15 cellular contexts compared by ENCODE assay signal in genomic region chr22:22746963-22747933, GRCh38.
A peak's percentile ranks its signal among the peaks of the same experiment; 100 is the strongest.
DNase-seq lines count a peak whose midpoint lies in the region; ATAC-seq, FAIRE-seq and TF ChIP-seq lines count a peak whose summit lies in the region.
"Had no signal": no experiment of that assay in that cellular context is flagged by ENCODE, and none has a peak within 500 bp of the region (broad histone marks: within the 10 kb centered on the region; RNA-seq: fewer than 3 reads in every experiment).

No MANE protein-coding gene starts in this region.

- ATAC-seq in activated T-cell treated with anti-CD3 and anti-CD28 coated beads, Interleukin-2, amount 50 U/mL, for 72 hours (replicated peaks in 1 of 2), result no peak
- ATAC-seq in HG02759 (IDR thresholded peaks at IDR 0.05; ENCODE audit: unreplicated experiment) (peak; percentile 58), K562 (no peak), foreskin keratinocyte (no peak)

- no peaks in the 10 kb centered on the region for H3K9me3 Mint-ChIP-seq in activated T-cell treated with anti-CD3 and anti-CD28 coated beads, Interleukin-2, amount 50 U/mL, for 72 hours
- H3K9me3 Mint-ChIP-seq in activated T-cell treated with anti-CD3 and anti-CD28 coated beads, Interleukin-2, amount 50 U/mL, for 24 hours, result no peaks in the 10 kb centered on the region
- H3K9me3 Mint-ChIP-seq: CD4-positive, CD25-positive, alpha-beta regulatory T cell had no signal

- H3K4me2 ChIP-seq in K562 (ENCODE audit: insufficient read depth, low read length), result no peak overlapping the region
- H3K4me2 ChIP-seq in SK-N-SH, result no peak overlapping the region

- H3K27ac Mint-ChIP-seq in activated T-cell treated with anti-CD3 and anti-CD28 coated beads, Interleukin-2, amount 50 U/mL, for 72 hours, result peak overlapping the region; percentile 66
- no peak overlapping the region for H3K27ac Mint-ChIP-seq in activated T-cell treated with anti-CD3 and anti-CD28 coated beads, Interleukin-2, amount 50 U/mL, for 24 hours
- H3K27ac Mint-ChIP-seq: activated naive CD8-positive, alpha-beta T cell had no signal

- H3K9me2 ChIP-seq in SK-N-SH, result no peaks in the 10 kb centered on the region

- H2AFZ ChIP-seq in K562 (ENCODE audit: low read depth, low read length), result no peak overlapping the region
- H2AFZ ChIP-seq in SK-N-SH (ENCODE audit: low read depth), result no peak overlapping the region

- in situ Hi-C loops in K562 (cut with MboI), result no loop called here

- POLR2A ChIA-PET in K562 (lab: Yijun Ruan, JAX), result interaction anchor here (0.6 to 2.3 kb wide), 8 partner anchors 10 to 107 kb away, joined by 3 to 15 read pairs (median 3); no protein-coding TSS in a partner anchor
- POLR2A ChIA-PET in SK-N-SH (lab: Yijun Ruan, JAX), result no interaction called here

- TF ChIP-seq RAD21 in K562 (CRISPR knock-in tag; conservative IDR thresholded peaks at IDR 0.05 in 1 of 2, IDR thresholded peaks at IDR 0.05 in 1 of 2) (no peak), SK-N-SH (IDR thresholded peaks at IDR 0.05; ENCODE audit: low read length) (no peak)

- no peaks in the 10 kb centered on the region for H3K9me1 ChIP-seq in K562 (ENCODE audit: control insufficient read depth, insufficient read depth, low read length)

- TF ChIP-seq POLR2A in K562 (conservative IDR thresholded peaks at IDR 0.05), result no peak

- H3K27me3 ChIP-seq in K562 (ENCODE audit: control insufficient read depth in 2 of 2, insufficient read depth in 2 of 2, low read length in 2 of 2) (peaks cover 6 to 22% of the 10 kb centered on the region in 2 experiments; a peak in 3 of 5 replicates), foreskin keratinocyte (no peaks in the 10 kb centered on the region), SK-N-SH (ENCODE audit: insufficient read depth) (no peaks in the 10 kb centered on the region; the same call in 1 of the 2 replicates)

- no peak overlapping the region for H3K4me3 Mint-ChIP-seq in activated T-cell treated with anti-CD3 and anti-CD28 coated beads, Interleukin-2, amount 50 U/mL, for 72 hours
- no peak overlapping the region for H3K4me3 Mint-ChIP-seq in activated T-cell treated with anti-CD3 and anti-CD28 coated beads, Interleukin-2, amount 50 U/mL, for 24 hours
- H3K4me3 Mint-ChIP-seq: activated naive CD8-positive, alpha-beta T cell had no signal

- CTCF ChIA-PET in K562 (lab: Yijun Ruan, JAX; ENCODE audit: low intra/inter-chr PET ratio), result interaction anchor here (0.7 to 6.0 kb wide), 15 partner anchors 10 to 288 kb away, joined by 3 to 60 read pairs (median 6); no protein-coding TSS in a partner anchor
- CTCF ChIA-PET in SK-N-SH (lab: Yijun Ruan, JAX), result interaction anchor here (1.2 to 2.6 kb wide), 6 partner anchors 23 to 283 kb away, joined by 3 to 15 read pairs (median 4); no protein-coding TSS in a partner anchor

- H3K36me3 Mint-ChIP-seq in activated T-cell treated with anti-CD3 and anti-CD28 coated beads, Interleukin-2, amount 50 U/mL, for 72 hours (ENCODE audit: insufficient read depth in 2 of 2), result no peaks in the 10 kb centered on the region
- no peaks in the 10 kb centered on the region for H3K36me3 Mint-ChIP-seq in activated T-cell treated with anti-CD3 and anti-CD28 coated beads, Interleukin-2, amount 50 U/mL, for 24 hours (ENCODE audit: low read depth)
- H3K36me3 Mint-ChIP-seq: activated naive CD8-positive, alpha-beta T cell; CD4-positive, CD25-positive, alpha-beta regulatory T cell had no signal

- no peaks in the 10 kb centered on the region for H3F3A ChIP-seq in SK-N-SH (replicated peaks; ENCODE audit: insufficient read depth)

- no peak for TF ChIP-seq EP300 in K562 (IDR thresholded peaks at IDR 0.05; ENCODE audit: low read length)
- TF ChIP-seq EP300 in SK-N-SH (IDR thresholded peaks at IDR 0.05; ENCODE audit: borderline replicate concordance in 1 of 2, low read depth in 1 of 2, low read length in 1 of 2), result no peak

- FAIRE-seq in K562 (lab: Jason Lieb, UNC), result no peak

- H3K9ac ChIP-seq in K562 (ENCODE audit: insufficient read depth in 1 of 2, low read depth in 2 of 2, low read length in 2 of 2), result no peak overlapping the region
- H3K9ac ChIP-seq in SK-N-SH, result no peak overlapping the region

- peaks cover 33% of the 10 kb centered on the region for H4K20me1 ChIP-seq in K562 (replicated peaks; ENCODE audit: control insufficient read depth, insufficient read depth, low read length)
- no peaks in the 10 kb centered on the region for H4K20me1 ChIP-seq in SK-N-SH (ENCODE audit: insufficient read depth)

- H3K36me3 ChIP-seq in K562 (ENCODE audit: control insufficient read depth, insufficient read depth, low read length) (no peaks in the 10 kb centered on the region), SK-N-SH (replicated peaks in 1 of 2; ENCODE audit: control insufficient read depth in 1 of 2, insufficient read depth in 2 of 2, low read length in 1 of 2) (no peaks in the 10 kb centered on the region)
- H3K36me3 ChIP-seq: gastroesophageal sphincter, HAP-1 had no signal

- no peak for DNase-seq in activated T-cell treated with anti-CD3 and anti-CD28 coated beads, Interleukin-2, amount 50 U/mL, for 72 hours
- no peak for DNase-seq in activated T-cell treated with anti-CD3 and anti-CD28 coated beads, Interleukin-2, amount 50 U/mL, for 24 hours
- DNase-seq in K562 (ENCODE audit: extremely low read depth in 1 of 4, low spot score in 3 of 4) (no peak), foreskin keratinocyte (no peak), SK-N-SH (no peak), NCI-H1105 treated with DMSO at 0.1 percent for 48 hours (lab: John Stamatoyannopoulos, UW) (no peak), NOMO-1 treated with DMSO at 0.1 percent for 48 hours (lab: John Stamatoyannopoulos, UW; ENCODE audit: unreplicated experiment) (no peak)
- DNase-seq: 8988T; activated CD8-positive, alpha-beta memory T cell treated with anti-CD3 and anti-CD28 coated beads, Interleukin-2, amount 50 U/mL, for 48 hours; NCI-H1092 had no signal

- no peaks in the 10 kb centered on the region for H3K4me1 ChIP-seq in K562 (replicated peaks in 1 of 2; ENCODE audit: control insufficient read depth in 2 of 2, insufficient read depth in 2 of 2, low read length in 2 of 2)
- no peaks in the 10 kb centered on the region for H3K4me1 ChIP-seq in foreskin keratinocyte
- no peaks in the 10 kb centered on the region for H3K4me1 ChIP-seq in SK-N-SH (ENCODE audit: control insufficient read depth in 1 of 2, insufficient read depth in 2 of 2, low read depth in 1 of 2, low read length in 1 of 2)
- H3K4me1 ChIP-seq: gastroesophageal sphincter, HAP-1 had no signal

- TF ChIP-seq CTCF in K562 (IDR thresholded peaks at IDR 0.05 in 2 of 3, conservative IDR thresholded peaks at IDR 0.05 in 1 of 3; ENCODE audit: insufficient read depth in 2 of 3, low read depth in 1 of 3, low read length in 3 of 3), result no peak
- TF ChIP-seq CTCF in foreskin keratinocyte (conservative IDR thresholded peaks at IDR 0.05), result no peak
- no peak for TF ChIP-seq CTCF in SK-N-SH (IDR thresholded peaks at IDR 0.05)

- H3K4me1 Mint-ChIP-seq in activated T-cell treated with anti-CD3 and anti-CD28 coated beads, Interleukin-2, amount 50 U/mL, for 72 hours (ENCODE audit: low read depth), result peaks cover 5% of the 10 kb centered on the region
- peaks cover 1% of the 10 kb centered on the region for H3K4me1 Mint-ChIP-seq in activated T-cell treated with anti-CD3 and anti-CD28 coated beads, Interleukin-2, amount 50 U/mL, for 24 hours (ENCODE audit: low read depth)

- H3K79me2 ChIP-seq in K562 (ENCODE audit: control insufficient read depth, insufficient read depth, low read length) (no peaks in the 10 kb centered on the region), SK-N-SH (ENCODE audit: insufficient read depth) (no peaks in the 10 kb centered on the region)

- H3K9me3 ChIP-seq in K562 (replicated peaks; ENCODE audit: control insufficient read depth, insufficient read depth, low read depth, low read length), result no peaks in the 10 kb centered on the region
- no peaks in the 10 kb centered on the region for H3K9me3 ChIP-seq in SK-N-SH
- H3K9me3 ChIP-seq: gastroesophageal sphincter, HAP-1 had no signal

- H3K27ac ChIP-seq in K562 (ENCODE audit: extremely low read depth, low read depth, low read length) (no peak overlapping the region), foreskin keratinocyte (no peak overlapping the region), SK-N-SH (ENCODE audit: low read depth in 2 of 2, low read length in 1 of 2) (no peak overlapping the region)
- H3K27ac ChIP-seq: gastroesophageal sphincter had no signal

- peaks cover 8% of the 10 kb centered on the region for H3K27me3 Mint-ChIP-seq in activated T-cell treated with anti-CD3 and anti-CD28 coated beads, Interleukin-2, amount 50 U/mL, for 72 hours (ENCODE audit: low read depth)
- H3K27me3 Mint-ChIP-seq in activated T-cell treated with anti-CD3 and anti-CD28 coated beads, Interleukin-2, amount 50 U/mL, for 24 hours, result peaks cover 3% of the 10 kb centered on the region

- intact Hi-C loops in K562 (cut with micrococcal nuclease), result no loop called here

- BruUV-seq in K562 (replicated peaks; lab: Mats Ljungman, UMichigan), result no TSS peak

- under 1% methylated on average over 8 of the region's 8 CpGs for WGBS in K562 (ENCODE audit: insufficient coverage, low coverage, missing lambda C conversion rate)
- WGBS in SK-N-SH (ENCODE audit: low lambda C conversion rate), result 34% methylated on average over 7 of the region's 8 CpGs

- H3K4me3 ChIP-seq in K562, result no peak overlapping the region
- H3K4me3 ChIP-seq in SK-N-SH (ENCODE audit: low read depth in 2 of 2, low read length in 1 of 2), result no peak overlapping the region
- H3K4me3 ChIP-seq: gastroesophageal sphincter, HAP-1 had no signal

TF ChIP-seq in K562, 482 proteins besides CTCF, POLR2A, EP300 and RAD21 (continues in another document):
- TF ChIP-seq ZNF143 (CRISPR knock-in tag; IDR thresholded peaks at IDR 0.05), result 0 out of 2 replicates have a peak, but pooled peaks have one; percentile 36
- TF ChIP-seq CSDE1 (IDR thresholded peaks at IDR 0.05), result no peak
- TF ChIP-seq ARHGAP35 (IDR thresholded peaks at IDR 0.05; ENCODE audit: partially characterized antibody), result no peak

TF ChIP-seq in SK-N-SH, 30 proteins besides CTCF, POLR2A, EP300 and RAD21:
- TF ChIP-seq USF2 (IDR thresholded peaks at IDR 0.05; ENCODE audit: borderline replicate concordance, low read depth, low read length) (no peak), NRF1 (IDR thresholded peaks at IDR 0.05; ENCODE audit: low read depth, low read length) (no peak), TCF12 (IDR thresholded peaks at IDR 0.05) (no peak), RFX5 (IDR thresholded peaks at IDR 0.05; ENCODE audit: low read length) (no peak), SMC3 (IDR thresholded peaks at IDR 0.05; ENCODE audit: low read depth, low read length) (no peak)
